Comparison of ENCODE assay signal across 8 cellular contexts in genomic region chr7:20784311-20785210, GRCh38. TPM values are rescaled to one million over a fixed set of nuclear protein-coding genes. Genes with fewer than 3 reads are reported as not detected.
A peak's percentile ranks its signal among the peaks of the same experiment; 100 is the strongest.
DNase-seq lines count a peak whose midpoint lies in the region; ATAC-seq, FAIRE-seq and TF ChIP-seq lines count a peak whose summit lies in the region.

No MANE protein-coding gene starts in this region.

- H3K9me3 Mint-ChIP-seq in memory B cell, result peaks cover 10% of the 10 kb centered on the region

- H3K4me3 ChIP-seq in H7 (ENCODE audit: insufficient read depth, low read depth, low read length), result peak overlapping the region; percentile 68

- peak overlapping the region; percentile 89 for H3K27ac Mint-ChIP-seq in memory B cell

- ATAC-seq in memory B cell (ENCODE audit: low read depth), result no peak
- ATAC-seq in GM19397 (IDR thresholded peaks at IDR 0.05; ENCODE audit: unreplicated experiment), result no peak

- H3K4me1 Mint-ChIP-seq in memory B cell, result peaks cover 8% of the 10 kb centered on the region

- H3K27me3 Mint-ChIP-seq in memory B cell, result peaks cover 32% of the 10 kb centered on the region

- H3K4me3 Mint-ChIP-seq in memory B cell, result no peak overlapping the region

- H3K27me3 ChIP-seq in H7 (ENCODE audit: control insufficient read depth, insufficient read depth, low read length), result peaks cover 45% of the 10 kb centered on the region

- H3K36me3 ChIP-seq in H7 (replicated peaks; ENCODE audit: control insufficient read depth, insufficient read depth, low read length), result no peaks in the 10 kb centered on the region

- no peak for TF ChIP-seq POLR2A in H54 (IDR thresholded peaks at IDR 0.05; ENCODE audit: low read depth, low read length)

- peaks cover 9% of the 10 kb centered on the region for H3K36me3 Mint-ChIP-seq in memory B cell

- no peak for FAIRE-seq in H54 (lab: Jason Lieb, UNC)

- DNase-seq in AG20443 (ENCODE audit: low spot score) (peak; percentile 30), H7 (peak; percentile 85), astrocyte of the hippocampus (ENCODE audit: low read depth, low spot score) (peak; percentile 65), memory B cell (ENCODE audit: low spot score in 2 of 2) (no peak), H54 (ENCODE audit: insufficient read length, low spot score) (no peak), kidney glomerular epithelial cell (lab: John Stamatoyannopoulos, UW) (no peak)
- DNase-seq in stimulated activated CD4-positive, alpha-beta T cell treated with anti-CD3 and anti-CD28 coated beads, Interleukin-4, amount 100 ng/mL, for 24 hours, result no peak

RNA-seq across cellular contexts. Expression of gene SP8, which starts 2.1 kb away (rescaled TPM):
- total RNA-seq in H7 (2014; rRNA removed; shearing (Covaris generic)), result 44.9 and 59.2 TPM in 2 replicates

Comparison
In these comparisons a context has a peak if more than half of its experiments do, and no peak if none do; other contexts are left out.
1. DNase-seq: peak in AG20443 (single experiment), H7 (single experiment) and astrocyte of the hippocampus (single experiment); none in memory B cell (0 of 2), stimulated activated CD4-positive, alpha-beta T cell treated with anti-CD3 and anti-CD28 coated beads, Interleukin-4, amount 100 ng/mL, for 24 hours (single experiment), H54 (single experiment) and kidney glomerular epithelial cell (single experiment).